ENCODE assay signal across 22 cellular contexts in the genomic region with DNA sequence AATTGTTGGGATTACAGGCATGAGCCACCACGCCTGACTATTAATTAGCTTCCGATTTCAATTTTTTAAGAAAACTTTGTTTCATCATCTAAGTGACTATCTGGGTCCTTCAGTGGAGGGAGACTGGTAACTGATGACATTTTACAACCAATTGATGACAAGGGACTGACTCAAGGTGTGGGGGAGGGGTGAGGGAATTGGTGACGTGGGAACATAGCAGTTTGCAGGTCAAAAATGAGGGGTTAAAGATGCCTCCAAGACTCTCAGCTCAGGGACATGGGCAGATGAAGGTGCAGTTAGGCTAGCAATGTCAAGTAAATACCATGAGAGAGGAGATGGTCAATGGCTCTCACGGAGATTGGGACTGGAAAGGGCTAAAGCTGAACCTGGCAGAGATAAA. TPM values are rescaled to one million over a fixed set of nuclear protein-coding genes. Genes with fewer than 3 reads are reported as not detected.
A peak's percentile ranks its signal among the peaks of the same experiment; 100 is the strongest.
DNase-seq lines count a peak whose midpoint lies in the region; ATAC-seq and TF ChIP-seq lines count a peak whose summit lies in the region.
"Had no signal": no experiment of that assay in that cellular context is flagged by ENCODE, and none has a peak within 500 bp of the region (broad histone marks: within the 10 kb centered on the region; RNA-seq: fewer than 3 reads in every experiment).

No MANE protein-coding gene starts in this region.

- intact Hi-C loops in activated naive CD4-positive, alpha-beta T cell treated with anti-CD3 and anti-CD28 coated beads for 36 hours (cut with micrococcal nuclease) = loop anchor here (2.0 to 5.0 kb wide), 3 partner anchors 75 to 977 kb away; a partner anchor contains a TSS
- intact Hi-C loops in activated B cell treated with CpG ODN at 0.5 μM for 24 hours (cut with micrococcal nuclease) = loop anchor here (2.0 kb wide), 2 partner anchors 37 to 47 kb away; no protein-coding TSS in a partner anchor

- H3K27me3 Mint-ChIP-seq in activated naive CD4-positive, alpha-beta T cell treated with anti-CD3 and anti-CD28 coated beads for 36 hours (ENCODE audit: low read depth) = no peaks in the 10 kb centered on the region
- no peaks in the 10 kb centered on the region for H3K27me3 Mint-ChIP-seq in activated B cell treated with CpG ODN at 0.5 μM for 24 hours
- H3K27me3 Mint-ChIP-seq in effector memory CD8-positive, alpha-beta T cell = no peaks in the 10 kb centered on the region
- no peaks in the 10 kb centered on the region for H3K27me3 Mint-ChIP-seq in stimulated activated naive CD8-positive, alpha-beta T cell treated with anti-CD3 and anti-CD28 coated beads, Interleukin-15, amount 100 ng/mL, for 72 hours

- no peak for ATAC-seq in activated B cell treated with CpG ODN at 0.5 μM for 24 hours (ENCODE audit: low read depth)
- ATAC-seq in effector memory CD8-positive, alpha-beta T cell (replicated peaks) = no peak
- no peak for ATAC-seq in stimulated activated naive CD8-positive, alpha-beta T cell treated with anti-CD3 and anti-CD28 coated beads, Interleukin-15, amount 100 ng/mL, for 72 hours
- no peak for ATAC-seq in GM19455 (IDR thresholded peaks at IDR 0.05; ENCODE audit: unreplicated experiment)
- ATAC-seq: body of pancreas, psoas muscle, upper lobe of right lung had no signal

- POLR2A ChIA-PET in activated B cell treated with CpG ODN at 0.5 μM for 24 hours (lab: Charles Lee) = interaction anchor here (0.6 to 2.8 kb wide), 6 partner anchors 10 to 75 kb away, joined by 3 to 18 read pairs (median 4); a partner anchor contains a TSS

- no peaks in the 10 kb centered on the region for H3K9me3 Mint-ChIP-seq in activated naive CD4-positive, alpha-beta T cell treated with anti-CD3 and anti-CD28 coated beads for 36 hours
- H3K9me3 Mint-ChIP-seq in activated B cell treated with CpG ODN at 0.5 μM for 24 hours = no peaks in the 10 kb centered on the region
- no peaks in the 10 kb centered on the region for H3K9me3 Mint-ChIP-seq in effector memory CD8-positive, alpha-beta T cell
- peaks cover 6 to 8% of the 10 kb centered on the region in 2 donors for H3K9me3 Mint-ChIP-seq in stimulated activated naive CD8-positive, alpha-beta T cell treated with anti-CD3 and anti-CD28 coated beads, Interleukin-15, amount 100 ng/mL, for 72 hours

- TF ChIP-seq CTCF in activated B cell treated with CpG ODN at 0.5 μM for 24 hours (IDR thresholded peaks at IDR 0.05) = no peak

- in situ Hi-C loops in G401 (cut with HindIII; ENCODE audit: low sequenced_read_pairs) = no loop called here

- H3K4me1 Mint-ChIP-seq in activated naive CD4-positive, alpha-beta T cell treated with anti-CD3 and anti-CD28 coated beads for 36 hours (ENCODE audit: low read depth) = peaks cover 76% of the 10 kb centered on the region
- H3K4me1 Mint-ChIP-seq in activated B cell treated with CpG ODN at 0.5 μM for 24 hours = peaks cover 55% of the 10 kb centered on the region
- peaks cover 10 to 31% of the 10 kb centered on the region in 2 donors for H3K4me1 Mint-ChIP-seq in effector memory CD8-positive, alpha-beta T cell (ENCODE audit: low read depth in 2 of 2)
- peaks cover 67% of the 10 kb centered on the region for H3K4me1 Mint-ChIP-seq in stimulated activated naive CD8-positive, alpha-beta T cell treated with anti-CD3 and anti-CD28 coated beads, Interleukin-15, amount 100 ng/mL, for 72 hours

- peak overlapping the region; percentile 95 for H3K27ac Mint-ChIP-seq in activated naive CD4-positive, alpha-beta T cell treated with anti-CD3 and anti-CD28 coated beads for 36 hours
- peak overlapping the region; percentile 82 for H3K27ac Mint-ChIP-seq in activated B cell treated with CpG ODN at 0.5 μM for 24 hours
- peak overlapping the region; percentile 90 to 95 for H3K27ac Mint-ChIP-seq in effector memory CD8-positive, alpha-beta T cell
- peak overlapping the region; percentile 51 to 86 for H3K27ac Mint-ChIP-seq in stimulated activated naive CD8-positive, alpha-beta T cell treated with anti-CD3 and anti-CD28 coated beads, Interleukin-15, amount 100 ng/mL, for 72 hours
- H3K27ac Mint-ChIP-seq: neural progenitor cell had no signal

- H3K4me3 Mint-ChIP-seq in activated naive CD4-positive, alpha-beta T cell treated with anti-CD3 and anti-CD28 coated beads for 36 hours = no peak overlapping the region
- no peak overlapping the region for H3K4me3 Mint-ChIP-seq in activated B cell treated with CpG ODN at 0.5 μM for 24 hours
- peak overlapping the region; percentile 20 to 22 for H3K4me3 Mint-ChIP-seq in effector memory CD8-positive, alpha-beta T cell
- peak overlapping the region; percentile 21 to 44 for H3K4me3 Mint-ChIP-seq in stimulated activated naive CD8-positive, alpha-beta T cell treated with anti-CD3 and anti-CD28 coated beads, Interleukin-15, amount 100 ng/mL, for 72 hours
- H3K4me3 Mint-ChIP-seq: neural progenitor cell had no signal

- CTCF ChIA-PET in activated naive CD4-positive, alpha-beta T cell treated with anti-CD3 and anti-CD28 coated beads for 36 hours (lab: Charles Lee) = interaction anchor here (0.6 to 0.7 kb wide), 2 partner anchors 28 to 98 kb away, joined by 3 to 5 read pairs; no protein-coding TSS in a partner anchor
- CTCF ChIA-PET in activated B cell treated with CpG ODN at 0.5 μM for 24 hours (lab: Charles Lee) = no interaction called here

- H3K36me3 Mint-ChIP-seq in activated naive CD4-positive, alpha-beta T cell treated with anti-CD3 and anti-CD28 coated beads for 36 hours (ENCODE audit: low read depth) = no peaks in the 10 kb centered on the region
- H3K36me3 Mint-ChIP-seq in activated B cell treated with CpG ODN at 0.5 μM for 24 hours (ENCODE audit: low read depth) = no peaks in the 10 kb centered on the region
- H3K36me3 Mint-ChIP-seq in effector memory CD8-positive, alpha-beta T cell (ENCODE audit: insufficient read depth) = peaks cover 5% of the 10 kb centered on the region
- H3K36me3 Mint-ChIP-seq: neural progenitor cell had no signal

- peak; percentile 38 for DNase-seq in activated naive CD4-positive, alpha-beta T cell treated with anti-CD3 and anti-CD28 coated beads for 36 hours
- no peak for DNase-seq in activated naive CD4-positive, alpha-beta T cell treated with Interleukin-2 at 50 U/mL for 16 hours
- DNase-seq in activated B cell treated with CpG ODN at 0.5 μM for 24 hours (no peak), G401 (ENCODE audit: low spot score) (no peak), NCI-H146 (lab: John Stamatoyannopoulos, UW) (no peak)
- DNase-seq in effector memory CD8-positive, alpha-beta T cell = no peak
- no peak for DNase-seq in stimulated activated naive CD8-positive, alpha-beta T cell treated with anti-CD3 and anti-CD28 coated beads, Interleukin-15, amount 100 ng/mL, for 72 hours
- DNase-seq: activated CD8-positive, alpha-beta memory T cell treated with anti-CD3 and anti-CD28 coated beads for 24 hours; activated gamma-delta T cell treated with Interleukin-2 at 50 U/mL for 16 hours; body of pancreas; COR-L47; foreskin fibroblast; NCI-H1436; NCI-H774; psoas muscle; small intestine; stomach; upper lobe of right lung had no signal

RNA-seq across cellular contexts. Expression of a gene that starts 5.7 kb away (rescaled TPM):
- total RNA-seq in activated naive CD4-positive, alpha-beta T cell treated with anti-CD3 and anti-CD28 coated beads for 36 hours = not detected
- not detected in 2 replicates for total RNA-seq in activated B cell treated with CpG ODN at 0.5 μM for 24 hours
- not detected in 2 replicates for total RNA-seq in G401 (2014; rRNA removed; shearing (Covaris generic))
- total RNA-seq: body of pancreas, kidney epithelial cell, SK-MEL-5, upper lobe of right lung had no signal

Comparison
In these comparisons a context has a peak if more than half of its experiments do, and no peak if none do; other contexts are left out.
1. H3K4me3 Mint-ChIP-seq: peak in effector memory CD8-positive, alpha-beta T cell (2 of 2) and stimulated activated naive CD8-positive, alpha-beta T cell treated with anti-CD3 and anti-CD28 coated beads, Interleukin-15, amount 100 ng/mL, for 72 hours (2 of 2); none in activated naive CD4-positive, alpha-beta T cell treated with anti-CD3 and anti-CD28 coated beads for 36 hours (single experiment) and activated B cell treated with CpG ODN at 0.5 μM for 24 hours (single experiment).
2. Peak in every context shown above with its lines, with median percentiles within 50 percentile points of each other: H3K27ac Mint-ChIP-seq.